8 cellular contexts compared by ENCODE assay signal in the genomic region with DNA sequence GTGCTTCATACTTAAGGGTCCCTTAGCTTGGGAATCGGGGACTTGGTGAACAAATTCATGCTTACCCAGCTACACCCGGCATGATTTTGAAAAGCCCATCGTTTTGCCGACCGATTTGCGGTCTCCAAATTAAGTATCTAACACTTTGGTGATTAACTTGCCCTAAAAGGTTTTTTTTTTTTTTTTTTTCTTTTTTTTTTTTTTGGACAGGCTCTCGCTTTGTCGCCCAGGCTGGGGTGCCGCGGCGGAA. TPM values are rescaled to one million over a fixed set of nuclear protein-coding genes. Genes with fewer than 3 reads are reported as not detected.
DNase-seq lines count a peak whose midpoint lies in the region; ATAC-seq and TF ChIP-seq lines count a peak whose summit lies in the region.

No MANE protein-coding gene starts in this region.

- no peaks in the 10 kb centered on the region for H3K27me3 Mint-ChIP-seq in activated CD4-positive, alpha-beta T cell treated with anti-CD3 and anti-CD28 coated beads, Interleukin-2, amount 10 ng/mL, durations not matched to agents 7 days and 5 days

- no peak for ATAC-seq in left lung
- no peak for ATAC-seq in HG02588 (IDR thresholded peaks at IDR 0.05; ENCODE audit: unreplicated experiment)
- no peak for ATAC-seq in HG03439 (IDR thresholded peaks at IDR 0.05; ENCODE audit: unreplicated experiment)

- no peaks in the 10 kb centered on the region for H3K9me3 Mint-ChIP-seq in activated CD4-positive, alpha-beta T cell treated with anti-CD3 and anti-CD28 coated beads, Interleukin-2, amount 10 ng/mL, durations not matched to agents 7 days and 5 days

- WGBS in testis, 2 donors = 0 to 2% methylated on average over 11 of the region's 11 CpGs

- peak overlapping the region; percentile 86 for H3K4me3 ChIP-seq in adipocyte (ENCODE audit: low read length)
- peak overlapping the region; percentile 61 to 71 for H3K4me3 ChIP-seq in left lung
- peak overlapping the region; percentile 82 to 99 for H3K4me3 ChIP-seq in testis

- H3K27ac ChIP-seq in left lung (peak overlapping the region; percentile 99 to 100), testis (peak overlapping the region; percentile 98 to 100)

- no peak for TF ChIP-seq CTCF in left lung (IDR thresholded peaks at IDR 0.05)
- no peak for TF ChIP-seq CTCF in testis (IDR thresholded peaks at IDR 0.05)

- TF ChIP-seq POLR2A in testis (IDR thresholded peaks at IDR 0.05) = no peak

- CTCF ChIA-PET in activated CD4-positive, alpha-beta T cell treated with anti-CD3 and anti-CD28 coated beads, Interleukin-2, amount 10 ng/mL, durations not matched to agents 7 days and 5 days (lab: Charles Lee) = interaction anchor here (0.6 to 1.2 kb wide), 5 partner anchors 37 to 647 kb away, joined by 3 read pairs; no protein-coding TSS in a partner anchor

- peak overlapping the region; percentile 83 for H3K4me3 Mint-ChIP-seq in activated CD4-positive, alpha-beta T cell treated with anti-CD3 and anti-CD28 coated beads, Interleukin-2, amount 10 ng/mL, durations not matched to agents 7 days and 5 days

- H3K27ac Mint-ChIP-seq in activated CD4-positive, alpha-beta T cell treated with anti-CD3 and anti-CD28 coated beads, Interleukin-2, amount 10 ng/mL, durations not matched to agents 7 days and 5 days = peak overlapping the region; percentile 90

- POLR2A ChIA-PET in activated CD4-positive, alpha-beta T cell treated with anti-CD3 and anti-CD28 coated beads, Interleukin-2, amount 10 ng/mL, durations not matched to agents 7 days and 5 days (lab: Charles Lee) = no interaction called here

- no peak for DNase-seq in activated CD4-positive, alpha-beta T cell treated with anti-CD3 and anti-CD28 coated beads, Interleukin-2, amount 10 ng/mL, durations not matched to agents 7 days and 5 days
- no peak for DNase-seq in activated CD4-positive, alpha-beta T cell treated with anti-CD3 and anti-CD28 coated beads for 48 hours
- DNase-seq in adipocyte (ENCODE audit: low read depth) (no peak), left lung (no peak), testis (no peak), H4 (ENCODE audit: low spot score) (no peak)

- H3K9ac ChIP-seq in adipocyte (ENCODE audit: low read length) = peak overlapping the region; percentile 92

- H3K4me1 ChIP-seq in adipocyte (ENCODE audit: control insufficient read depth, insufficient read depth, low read length) = peaks cover 33% of the 10 kb centered on the region
- peaks cover 22 to 55% of the 10 kb centered on the region in 2 donors for H3K4me1 ChIP-seq in left lung
- peaks cover 27% of the 10 kb centered on the region for H3K4me1 ChIP-seq in testis

- intact Hi-C loops in left lung (cut with DNase I) (no loop called here), testis (cut with DNase I; ENCODE audit: low total_unique reads) (no loop called here)

- no peaks in the 10 kb centered on the region for H3K27me3 ChIP-seq in adipocyte (replicated peaks; ENCODE audit: control insufficient read depth, insufficient read depth, low read length)
- no peaks in the 10 kb centered on the region for H3K27me3 ChIP-seq in left lung
- H3K27me3 ChIP-seq in testis = no peaks in the 10 kb centered on the region

- no peaks in the 10 kb centered on the region for H3K9me3 ChIP-seq in adipocyte (ENCODE audit: control insufficient read depth, low read length)
- no peaks in the 10 kb centered on the region for H3K9me3 ChIP-seq in left lung
- no peaks in the 10 kb centered on the region for H3K9me3 ChIP-seq in testis

- peaks cover 58% of the 10 kb centered on the region for H3K4me1 Mint-ChIP-seq in activated CD4-positive, alpha-beta T cell treated with anti-CD3 and anti-CD28 coated beads, Interleukin-2, amount 10 ng/mL, durations not matched to agents 7 days and 5 days

- peaks cover 37% of the 10 kb centered on the region for H3K36me3 Mint-ChIP-seq in activated CD4-positive, alpha-beta T cell treated with anti-CD3 and anti-CD28 coated beads, Interleukin-2, amount 10 ng/mL, durations not matched to agents 7 days and 5 days (ENCODE audit: low read depth)

- H3K36me3 ChIP-seq in adipocyte (ENCODE audit: control insufficient read depth, insufficient read depth, low read length, severe bottlenecking) (peaks cover 32% of the 10 kb centered on the region), left lung (peaks cover 0 to 33% of the 10 kb centered on the region in 2 donors), testis (ENCODE audit: low read depth, missing control alignments) (peaks cover 7% of the 10 kb centered on the region)

RNA-seq across cellular contexts. Expression of gene HSP90AA1, which starts 0.8 kb away (rescaled TPM):
- 100 to 1,000 TPM; 527 to 575 TPM for total RNA-seq in activated CD4-positive, alpha-beta T cell treated with anti-CD3 and anti-CD28 coated beads, Interleukin-2, amount 10 ng/mL, durations not matched to agents 7 days and 5 days
- total RNA-seq in left lung (100 to 1,000 TPM; 515 to 585 TPM), testis (100 to 1,000 TPM; 519 to 638 TPM)
- polyA plus RNA-seq in testis (ENCODE audit: insufficient read depth, low read depth, low replicate concordance) = 385 TPM
- total RNA-seq in H4 (2014; rRNA removed; shearing (Covaris generic)) = 518 and 574 TPM in 2 replicates

RNA-seq across cellular contexts. Expression of gene WDR20, which starts 52.0 kb away (rescaled TPM):
- total RNA-seq in activated CD4-positive, alpha-beta T cell treated with anti-CD3 and anti-CD28 coated beads, Interleukin-2, amount 10 ng/mL, durations not matched to agents 7 days and 5 days = 10 to 100 TPM; 24.7 to 35.7 TPM
- total RNA-seq in left lung (10 to 100 TPM; 22.4 to 23.9 TPM), testis (10 to 100 TPM; 46.5 to 56.4 TPM)
- 69.2 TPM for polyA plus RNA-seq in testis (ENCODE audit: insufficient read depth, low read depth, low replicate concordance)
- 10.7 and 20.3 TPM in 2 replicates for total RNA-seq in H4 (2014; rRNA removed; shearing (Covaris generic))
